In genomic region chr9:130241198-130241535, GRCh38 we compare ENCODE assay signal across 19 cellular contexts. TPM values are rescaled to one million over a fixed set of nuclear protein-coding genes. Genes with fewer than 3 reads are reported as not detected.
DNase-seq lines count a peak whose midpoint lies in the region; ATAC-seq, FAIRE-seq and TF ChIP-seq lines count a peak whose summit lies in the region.
"Had no signal": no experiment of that assay in that cellular context is flagged by ENCODE, and none has a peak within 500 bp of the region (broad histone marks: within the 10 kb centered on the region; RNA-seq: fewer than 3 reads in every experiment).

No MANE protein-coding gene starts in this region.

- no peak for DNase-seq in T-helper 2 cell treated with Interferon-gamma antibody and Interleukin-4, amounts not matched to agents 5 μg/mL and 100 μg/mL, for 36 hours (ENCODE audit: low spot score)
- DNase-seq in T-helper 2 cell (no peak), HepG2 (ENCODE audit: low spot score) (no peak), thyroid gland (no peak), nucleus accumbens (lab: John Stamatoyannopoulos, UW) (no peak), HuH-7 (ENCODE audit: low spot score) (no peak)
- no peak for DNase-seq in stimulated activated CD8-positive, alpha-beta memory T cell treated with anti-CD3 and anti-CD28 coated beads, Interleukin-4, amount 100 ng/mL, for 48 hours
- DNase-seq: 8988T; activated B cell treated with CpG ODN at 0.5 μM for 24 hours; activated naive CD4-positive, alpha-beta T cell treated with anti-CD3 and anti-CD28 coated beads, Interleukin-2, amount 50 U/mL, for 16 hours; lower lobe of right lung; T1000 had no signal

- H3K9me3 Mint-ChIP-seq in T-helper 2 cell treated with Interferon-gamma antibody and Interleukin-4, amounts not matched to agents 5 μg/mL and 100 μg/mL, for 36 hours, result no peaks in the 10 kb centered on the region
- H3K9me3 Mint-ChIP-seq: activated B cell treated with CpG ODN at 0.5 μM for 24 hours; stimulated activated naive CD8-positive, alpha-beta T cell treated with anti-CD3 and anti-CD28 coated beads, Interleukin-15, Interleukin-2, amounts not matched to agents 100 ng/mL and 50 ng/mL, for 24 hours had no signal

- TF ChIP-seq RAD21 in HepG2 (CRISPR knock-in tag; IDR thresholded peaks at IDR 0.05), result no peak

- TF ChIP-seq EP300 in HepG2 (IDR thresholded peaks at IDR 0.05; ENCODE audit: low read depth in 2 of 2, low read length in 2 of 2), result no peak
- TF ChIP-seq EP300 in HepG2 (CRISPR knock-in tag; IDR thresholded peaks at IDR 0.05; ENCODE audit: borderline replicate concordance), result no peak

- no TSS peak for BruUV-seq in HepG2 (replicated peaks; lab: Mats Ljungman, UMichigan)

- H3K79me2 ChIP-seq in HepG2 (ENCODE audit: insufficient read depth, low read length), result no peaks in the 10 kb centered on the region

- H3K4me3 ChIP-seq in HepG2 (replicated peaks in 1 of 3; ENCODE audit: insufficient read depth in 1 of 3, low read depth in 2 of 3, low read length in 3 of 3), result no peak overlapping the region; a peak in 1 of 6 replicates
- H3K4me3 ChIP-seq in thyroid gland (replicated peaks in 1 of 3), result no peak overlapping the region
- H3K4me3 ChIP-seq: lower lobe of right lung had no signal

- no peak for ATAC-seq in HepG2

- peak overlapping the region; percentile 4 for H2AFZ ChIP-seq in HepG2 (ENCODE audit: low read length)

- peak overlapping the region; percentile 75 for H3K4me2 ChIP-seq in HepG2 (ENCODE audit: low read depth, low read length)

- H3K4me1 ChIP-seq in HepG2 (ENCODE audit: insufficient read depth, low read length) (peaks cover 49% of the 10 kb centered on the region), thyroid gland (peaks cover 49 to 55% of the 10 kb centered on the region in 2 donors)

- no peaks in the 10 kb centered on the region for H3K9me3 ChIP-seq in HepG2 (ENCODE audit: low read length)
- H3K9me3 ChIP-seq in thyroid gland, result no peaks in the 10 kb centered on the region
- H3K9me3 ChIP-seq: lower lobe of right lung had no signal

- no peaks in the 10 kb centered on the region for H4K20me1 ChIP-seq in HepG2 (ENCODE audit: insufficient read depth, low read length)

- TF ChIP-seq POLR2A in HepG2 (IDR thresholded peaks at IDR 0.05; ENCODE audit: insufficient read depth in 1 of 2, low read depth in 2 of 2, low read length in 2 of 2), result no peak
- TF ChIP-seq POLR2A in thyroid gland (IDR thresholded peaks at IDR 0.05), result no peak

- H3K4me1 Mint-ChIP-seq in T-helper 2 cell treated with Interferon-gamma antibody and Interleukin-4, amounts not matched to agents 5 μg/mL and 100 μg/mL, for 36 hours (ENCODE audit: low read depth), result peaks cover 21% of the 10 kb centered on the region

- H3K27me3 Mint-ChIP-seq in T-helper 2 cell treated with Interferon-gamma antibody and Interleukin-4, amounts not matched to agents 5 μg/mL and 100 μg/mL, for 36 hours (ENCODE audit: low read depth), result peaks cover 2% of the 10 kb centered on the region

- CTCF ChIA-PET in HepG2 (lab: Yijun Ruan, JAX; ENCODE audit: low intra/inter-chr PET ratio, low total read pairs), result no interaction called here

- peak overlapping the region; percentile 17; the same call in 1 of the 2 replicates for H3K27ac ChIP-seq in VCaP
- no peak overlapping the region for H3K27ac ChIP-seq in HepG2 (ENCODE audit: extremely low read length, insufficient read depth, low read length)
- H3K27ac ChIP-seq in thyroid gland, result peak overlapping the region in 2 of 3 donors; percentile 45 to 96
- H3K27ac ChIP-seq: epithelial cell of prostate, lower lobe of right lung had no signal

- H3K27ac Mint-ChIP-seq in T-helper 2 cell treated with Interferon-gamma antibody and Interleukin-4, amounts not matched to agents 5 μg/mL and 100 μg/mL, for 36 hours, result peak overlapping the region; percentile 38

- POLR2A ChIA-PET in HepG2 (lab: Yijun Ruan, JAX), result no interaction called here

- no peaks in the 10 kb centered on the region for H3K36me3 Mint-ChIP-seq in T-helper 2 cell treated with Interferon-gamma antibody and Interleukin-4, amounts not matched to agents 5 μg/mL and 100 μg/mL, for 36 hours (ENCODE audit: low read depth)

- no peak overlapping the region for H3K4me3 Mint-ChIP-seq in T-helper 2 cell treated with Interferon-gamma antibody and Interleukin-4, amounts not matched to agents 5 μg/mL and 100 μg/mL, for 36 hours
- H3K4me3 Mint-ChIP-seq: activated B cell treated with CpG ODN at 0.5 μM for 24 hours; stimulated activated naive CD8-positive, alpha-beta T cell treated with anti-CD3 and anti-CD28 coated beads, Interleukin-15, Interleukin-2, amounts not matched to agents 100 ng/mL and 50 ng/mL, for 24 hours had no signal

- H3K36me3 ChIP-seq in HepG2 (replicated peaks in 1 of 2; ENCODE audit: control insufficient read depth in 1 of 2, insufficient read depth in 2 of 2, low read length in 2 of 2) (no peaks in the 10 kb centered on the region), thyroid gland (no peaks in the 10 kb centered on the region)
- H3K36me3 ChIP-seq: lower lobe of right lung had no signal

- 40% methylated on average over 1 of the region's 1 CpG for WGBS in HepG2 (ENCODE audit: low lambda C conversion rate)
- WGBS in thyroid gland, 2 donors, result 86 to 100% methylated on average over 1 of the region's 1 CpG

- TF ChIP-seq CTCF in VCaP (conservative IDR thresholded peaks at IDR 0.05) (no peak), HepG2 (CRISPR knock-in tag; IDR thresholded peaks at IDR 0.05) (no peak), thyroid gland (IDR thresholded peaks at IDR 0.05) (no peak)

- H3K27me3 ChIP-seq in HepG2 (ENCODE audit: control insufficient read depth in 1 of 2, insufficient read depth in 2 of 2, low read length in 2 of 2), result peaks cover 0 to 6% of the 10 kb centered on the region in 2 experiments; a peak in 2 of 5 replicates
- H3K27me3 ChIP-seq in thyroid gland, result no peaks in the 10 kb centered on the region

- no peak for FAIRE-seq in HepG2 (lab: Jason Lieb, UNC)
- FAIRE-seq: bronchial epithelial cell, colon, HTR-8/SVneo had no signal

- intact Hi-C loops in HepG2 (cut with micrococcal nuclease; ENCODE audit: unreplicated experiment), result no loop called here
- intact Hi-C loops in thyroid gland (cut with DNase I), result loop anchor here (5.0 kb wide), 1 partner anchor 101 kb away; no protein-coding TSS in a partner anchor

- in situ Hi-C loops in HepG2 (cut with HindIII; ENCODE audit: extremely low pct_ligation_motif_present, low pct_unique_long_range_greater_than_20kb), result no loop called here

- H3K9ac ChIP-seq in HepG2 (ENCODE audit: insufficient read depth, low read depth, low read length), result no peak overlapping the region

TF ChIP-seq in HepG2, 621 proteins besides CTCF, POLR2A, EP300 and RAD21:
- TF ChIP-seq ZNF292 (CRISPR knock-in tag; IDR thresholded peaks at IDR 0.05; ENCODE audit: borderline replicate concordance, low read depth), result no peak
- TF ChIP-seq ZNF34 (CRISPR knock-in tag; IDR thresholded peaks at IDR 0.05; ENCODE audit: borderline replicate concordance), result 0 out of 2 replicates have a peak, but pooled peaks have one; percentile 38

RNA-seq across cellular contexts. Expression of gene HMCN2, which starts 24.4 kb away (rescaled TPM):
- total RNA-seq in HepG2 (2016; rRNA removed; fragmentation: Illumina TruSeq; extraction: Trizol), result 0.09 TPM in 1 of 2 replicates, not detected in the other
- total RNA-seq in HepG2 (2016; cell fraction: cytosol; rRNA removed; fragmentation: Illumina TruSeq; extraction: Trizol; ENCODE audit: low read depth), result 0.09 TPM in 1 of 2 replicates, not detected in the other
- total RNA-seq in HepG2 (2016; cell fraction: insoluble cytoplasmic fraction; rRNA removed; fragmentation: Illumina TruSeq; extraction: Trizol), result 0.02 TPM in 1 of 2 replicates, not detected in the other
- total RNA-seq in HepG2 (2016; cell fraction: membrane; rRNA removed; fragmentation: Illumina TruSeq; extraction: Trizol), result not detected in 2 replicates
- total RNA-seq in HepG2 (2016; cell fraction: nucleus; rRNA removed; fragmentation: Illumina TruSeq; extraction: Trizol), result not detected in 2 replicates
- polyA plus RNA-seq in HepG2 (2011; rRNA removed), result 0.09 TPM in 1 of 2 replicates, not detected in the other
- polyA plus RNA-seq in HepG2 (2011; cell fraction: cytosol; rRNA removed), result 0.01 TPM in 1 of 2 replicates, not detected in the other
- 0.06 and 0.14 TPM in 2 replicates for polyA plus RNA-seq in HepG2 (2011; cell fraction: nucleus; rRNA removed)
- polyA plus RNA-seq in HepG2 (2012), result not detected in 2 replicates
- polyA plus RNA-seq in HepG2 (2016; cell fraction: cytosol; fragmentation: Illumina TruSeq; extraction: Trizol; ENCODE audit: low read depth), result not detected in 2 replicates
- not detected in 2 replicates for polyA plus RNA-seq in HepG2 (2016; cell fraction: insoluble cytoplasmic fraction; fragmentation: Illumina TruSeq; extraction: Trizol; ENCODE audit: low read depth)
- polyA plus RNA-seq in HepG2 (2016; cell fraction: membrane; fragmentation: Illumina TruSeq; extraction: Trizol; ENCODE audit: low read depth), result not detected in 2 replicates
- not detected in 2 replicates for polyA plus RNA-seq in HepG2 (2016; cell fraction: nucleus; fragmentation: Illumina TruSeq; extraction: Trizol; ENCODE audit: insufficient read depth, low read depth)
- polyA minus RNA-seq in HepG2 (2011; rRNA and poly(A)+ RNA removed; ENCODE audit: low replicate concordance), result 0.35 TPM in 1 of 2 replicates, not detected in the other
- not detected in 2 replicates for polyA minus RNA-seq in HepG2 (2011; cell fraction: cytosol; rRNA and poly(A)+ RNA removed)
- polyA minus RNA-seq in HepG2 (2011; cell fraction: nucleus; rRNA and poly(A)+ RNA removed), result not detected in 2 replicates
- 1 to 10 TPM; 1.7 to 5.5 (median 3.5) TPM for total RNA-seq in thyroid gland
- total RNA-seq: activated B cell treated with CpG ODN at 0.5 μM for 24 hours, fibroblast of villous mesenchyme had no signal
